Comparison of ENCODE assay signal across 20 cellular contexts in the genomic region with DNA sequence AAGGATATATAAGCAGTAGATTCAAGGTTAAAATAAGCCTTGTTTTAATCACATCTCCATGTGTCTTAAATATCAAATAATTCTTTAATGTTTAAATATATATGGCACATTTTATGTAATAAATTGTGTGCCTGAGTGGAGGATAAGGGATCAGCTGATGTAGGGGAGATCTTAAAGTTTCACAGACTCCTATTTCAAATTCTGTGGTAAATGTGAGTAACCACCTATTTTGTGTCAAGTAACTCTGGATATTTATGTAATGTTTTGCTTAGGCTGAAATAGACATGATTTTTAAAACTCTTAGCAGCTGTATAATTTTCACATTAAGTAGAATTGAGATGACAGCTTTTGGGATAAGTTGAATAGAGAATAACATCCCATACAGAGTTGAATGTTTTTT. TPM values are rescaled to one million over a fixed set of nuclear protein-coding genes. Genes with fewer than 3 reads are reported as not detected.
DNase-seq lines count a peak whose midpoint lies in the region; ATAC-seq, FAIRE-seq and TF ChIP-seq lines count a peak whose summit lies in the region.
"Had no signal": no experiment of that assay in that cellular context is flagged by ENCODE, and none has a peak within 500 bp of the region (broad histone marks: within the 10 kb centered on the region; RNA-seq: fewer than 3 reads in every experiment).

No MANE protein-coding gene starts in this region.

- H3K27ac ChIP-seq in mammary epithelial cell (ENCODE audit: insufficient read depth, low read depth, low read length) (peak overlapping the region; percentile 25), breast epithelium (no peak overlapping the region), keratinocyte (ENCODE audit: control insufficient read depth, insufficient read depth, low read length) (no peak overlapping the region), GM23338 (ENCODE audit: low read depth) (no peak overlapping the region)
- H3K27ac ChIP-seq: 22Rv1, cardiac muscle cell had no signal

- no peak overlapping the region for H3K4me3 ChIP-seq in mammary epithelial cell (replicated peaks in 1 of 3; ENCODE audit: insufficient read depth in 1 of 3, low read depth in 2 of 3, low read length in 3 of 3)
- H3K4me3 ChIP-seq in breast epithelium = no peak overlapping the region
- H3K4me3 ChIP-seq in astrocyte of the spinal cord (ENCODE audit: low read depth, low read length) = no peak overlapping the region
- no peak overlapping the region for H3K4me3 ChIP-seq in keratinocyte (ENCODE audit: control insufficient read depth in 2 of 3, extremely low read depth in 1 of 3, insufficient read depth in 2 of 3, low read depth in 1 of 3, low read length in 3 of 3)
- no peak overlapping the region for H3K4me3 ChIP-seq in GM23338
- H3K4me3 ChIP-seq: cardiac muscle cell, skin epidermis had no signal

- dilution Hi-C loops in mammary epithelial cell (cut with HindIII; ENCODE audit: low sequenced_read_pairs) = no loop called here
- dilution Hi-C loops in keratinocyte (cut with MboI; ENCODE audit: extremely low pct_ligation_motif_present, low sequenced_read_pairs) = no loop called here

- H3K9me2 ChIP-seq in GM23338 (ENCODE audit: insufficient read depth) = no peaks in the 10 kb centered on the region

- no peak overlapping the region for H3K9ac ChIP-seq in mammary epithelial cell (ENCODE audit: insufficient read depth, low read length)
- H3K9ac ChIP-seq in keratinocyte (ENCODE audit: control insufficient read depth, extremely low read depth, insufficient read depth, low read length) = no peak overlapping the region

- no peaks in the 10 kb centered on the region for H3K36me3 Mint-ChIP-seq in GM23338 (ENCODE audit: low read depth)
- H3K36me3 Mint-ChIP-seq: activated naive CD8-positive, alpha-beta T cell treated with anti-CD3 and anti-CD28 coated beads, Interleukin-2, amount 10 ng/mL, durations not matched to agents 7 days and 5 days; mesothelial cell of epicardium; T-cell had no signal

- no peaks in the 10 kb centered on the region for H3K27me3 Mint-ChIP-seq in GM23338 (ENCODE audit: insufficient read depth, low read depth, poor library complexity)
- H3K27me3 Mint-ChIP-seq: activated naive CD8-positive, alpha-beta T cell treated with anti-CD3 and anti-CD28 coated beads, Interleukin-2, amount 10 ng/mL, durations not matched to agents 7 days and 5 days; progenitor cell of endocrine pancreas; stimulated activated naive CD8-positive, alpha-beta T cell treated with anti-CD3 and anti-CD28 coated beads, Interleukin-15, Interleukin-2, amounts not matched to agents 100 ng/mL and 50 ng/mL, for 24 hours; T-cell; type B pancreatic cell had no signal

- peak overlapping the region; percentile 76 for H3K4me2 ChIP-seq in mammary epithelial cell (ENCODE audit: insufficient read depth, low read depth, low read length)
- H3K4me2 ChIP-seq in keratinocyte (ENCODE audit: control insufficient read depth, extremely low read depth, insufficient read depth, low read depth, low read length) = peak overlapping the region; percentile 22
- H3K4me2 ChIP-seq in GM23338 = no peak overlapping the region

- no peak overlapping the region for H3K4me3 Mint-ChIP-seq in GM23338
- H3K4me3 Mint-ChIP-seq: mesothelial cell of epicardium; stimulated activated naive CD8-positive, alpha-beta T cell treated with anti-CD3 and anti-CD28 coated beads, Interleukin-15, Interleukin-2, amounts not matched to agents 100 ng/mL and 50 ng/mL, for 24 hours; T-cell; type B pancreatic cell had no signal

- H3K9me1 ChIP-seq in keratinocyte (ENCODE audit: control insufficient read depth, extremely low read depth, insufficient read depth, low read length) = no peaks in the 10 kb centered on the region

- H3K4me1 Mint-ChIP-seq in GM23338 = no peaks in the 10 kb centered on the region

- intact Hi-C loops in mammary epithelial cell (cut with micrococcal nuclease) = loop anchor here (1.0 to 2.0 kb wide), 6 partner anchors 26 to 167 kb away; partner anchors contain the start of gene ITGA2
- intact Hi-C loops in breast epithelium (cut with DNase I; ENCODE audit: low total_unique reads) = loop anchor here (10.0 kb wide), 1 partner anchor 147 kb away; no protein-coding TSS in a partner anchor

- H3K4me1 ChIP-seq in mammary epithelial cell (ENCODE audit: insufficient read depth, low read length) = peaks cover 49% of the 10 kb centered on the region
- no peaks in the 10 kb centered on the region for H3K4me1 ChIP-seq in breast epithelium
- H3K4me1 ChIP-seq in keratinocyte (ENCODE audit: control insufficient read depth, extremely low read depth, insufficient read depth, low read length) = peaks cover 48% of the 10 kb centered on the region
- no peaks in the 10 kb centered on the region for H3K4me1 ChIP-seq in GM23338 (ENCODE audit: insufficient read depth)

- CTCF ChIA-PET in mammary epithelial cell (lab: Charles Lee; ENCODE audit: low non-redundant PET) = interaction anchor here (0.5 to 0.8 kb wide), 4 partner anchors 9 to 148 kb away, joined by 3 to 9 read pairs (median 4); no protein-coding TSS in a partner anchor

- H3K36me3 ChIP-seq in mammary epithelial cell (ENCODE audit: insufficient read depth, low read length) (no peaks in the 10 kb centered on the region), breast epithelium (no peaks in the 10 kb centered on the region), keratinocyte (ENCODE audit: control insufficient read depth in 2 of 2, extremely low read depth in 1 of 2, insufficient read depth in 2 of 2, low read length in 2 of 2) (no peaks in the 10 kb centered on the region), GM23338 (ENCODE audit: insufficient read depth) (no peaks in the 10 kb centered on the region)
- H3K36me3 ChIP-seq: BE2C, cardiac muscle cell had no signal

- in situ Hi-C loops in mammary epithelial cell (cut with MboI; ENCODE audit: low sequenced_read_pairs in 2 of 2) = loop anchor here (10.0 to 25.0 kb wide), 3 partner anchors 97 to 1264 kb away; no protein-coding TSS in a partner anchor
- in situ Hi-C loops in astrocyte of the spinal cord (cut with HindIII; ENCODE audit: low sequenced_read_pairs) = no loop called here

- H3F3A ChIP-seq in GM23338 (replicated peaks; ENCODE audit: low read depth) = no peaks in the 10 kb centered on the region

- no peaks in the 10 kb centered on the region for H3K9me3 ChIP-seq in mammary epithelial cell (replicated peaks; ENCODE audit: insufficient read depth, low read length)
- H3K9me3 ChIP-seq in breast epithelium = no peaks in the 10 kb centered on the region
- H3K9me3 ChIP-seq in keratinocyte (ENCODE audit: control insufficient read depth, low read depth, low read length) = no peaks in the 10 kb centered on the region
- H3K9me3 ChIP-seq: BE2C, Caco-2 had no signal

- no peak for TF ChIP-seq CTCF in mammary epithelial cell (conservative IDR thresholded peaks at IDR 0.05 in 1 of 2, IDR thresholded peaks at IDR 0.05 in 1 of 2; ENCODE audit: extremely low read depth in 1 of 2, insufficient read depth in 1 of 2, low read depth in 1 of 2, low read length in 2 of 2)
- TF ChIP-seq CTCF in breast epithelium (IDR thresholded peaks at IDR 0.05) = no peak
- no peak for TF ChIP-seq CTCF in astrocyte of the spinal cord (IDR thresholded peaks at IDR 0.05; ENCODE audit: low read depth, low read length)
- no peak for TF ChIP-seq CTCF in keratinocyte (optimal IDR thresholded peaks at IDR 0.05 in 1 of 3, IDR thresholded peaks at IDR 0.05 in 1 of 3, conservative IDR thresholded peaks at IDR 0.05 in 1 of 3; ENCODE audit: extremely low read depth in 1 of 3, insufficient read depth in 2 of 3, low read length in 3 of 3)
- TF ChIP-seq CTCF in GM23338 (conservative IDR thresholded peaks at IDR 0.05; ENCODE audit: low read depth in 2 of 2) = no peak

- H3K27me3 ChIP-seq in mammary epithelial cell (ENCODE audit: insufficient read depth, low read length) (no peaks in the 10 kb centered on the region), breast epithelium (no peaks in the 10 kb centered on the region), keratinocyte (ENCODE audit: control insufficient read depth, extremely low read depth, insufficient read depth, low read length) (no peaks in the 10 kb centered on the region), GM23338 (ENCODE audit: insufficient read depth) (no peaks in the 10 kb centered on the region)
- H3K27me3 ChIP-seq: BE2C, cardiac muscle cell had no signal

- ATAC-seq in GM19467 (IDR thresholded peaks at IDR 0.05; ENCODE audit: unreplicated experiment) = no peak
- ATAC-seq in GM23338 = no peak
- no peak for ATAC-seq in GM19351 (IDR thresholded peaks at IDR 0.05; ENCODE audit: unreplicated experiment)

- TF ChIP-seq POLR2A in breast epithelium (IDR thresholded peaks at IDR 0.05) = no peak

- H3K9me3 Mint-ChIP-seq in GM23338 = no peaks in the 10 kb centered on the region
- H3K9me3 Mint-ChIP-seq: activated naive CD8-positive, alpha-beta T cell treated with anti-CD3 and anti-CD28 coated beads, Interleukin-2, amount 10 ng/mL, durations not matched to agents 7 days and 5 days; stimulated activated naive CD8-positive, alpha-beta T cell treated with anti-CD3 and anti-CD28 coated beads, Interleukin-15, Interleukin-2, amounts not matched to agents 100 ng/mL and 50 ng/mL, for 24 hours; T-cell had no signal

- H2AFZ ChIP-seq in mammary epithelial cell (ENCODE audit: low read depth, low read length) (no peak overlapping the region), keratinocyte (ENCODE audit: control insufficient read depth, low read length) (no peak overlapping the region), GM23338 (no peak overlapping the region)

- no peak for FAIRE-seq in keratinocyte (lab: Jason Lieb, UNC)

- BruUV-seq in mammary epithelial cell (replicated peaks; lab: Mats Ljungman, UMichigan) = no TSS peak

- H3K79me2 ChIP-seq in mammary epithelial cell (ENCODE audit: insufficient read depth, low read length) = no peaks in the 10 kb centered on the region
- H3K79me2 ChIP-seq in keratinocyte (ENCODE audit: control insufficient read depth, insufficient read depth, low read length) = no peaks in the 10 kb centered on the region
- H3K79me2 ChIP-seq in GM23338 (replicated peaks; ENCODE audit: insufficient read depth) = no peaks in the 10 kb centered on the region

- peak; percentile 26 for DNase-seq in mammary epithelial cell
- DNase-seq in breast epithelium (ENCODE audit: low spot score in 2 of 2) = no peak
- peak; percentile 36 for DNase-seq in astrocyte of the spinal cord (ENCODE audit: low read depth, low spot score)
- no peak for DNase-seq in keratinocyte (ENCODE audit: low read depth, low spot score)
- no peak for DNase-seq in T1000 (lab: John Stamatoyannopoulos, UW)
- DNase-seq in GM23338 (ENCODE audit: low spot score) = no peak
- DNase-seq: NCI-H524 treated with DMSO at 0.1 percent for 48 hours had no signal

- H3K27ac Mint-ChIP-seq in GM23338 = no peak overlapping the region
- H3K27ac Mint-ChIP-seq: mesothelial cell of epicardium; progenitor cell of endocrine pancreas; stimulated activated naive CD8-positive, alpha-beta T cell treated with anti-CD3 and anti-CD28 coated beads, Interleukin-15, Interleukin-2, amounts not matched to agents 100 ng/mL and 50 ng/mL, for 24 hours; type B pancreatic cell had no signal

- no peaks in the 10 kb centered on the region for H4K20me1 ChIP-seq in mammary epithelial cell (ENCODE audit: insufficient read depth, low read length)
- H4K20me1 ChIP-seq in keratinocyte (ENCODE audit: control insufficient read depth, extremely low read depth, insufficient read depth, low read length) = no peaks in the 10 kb centered on the region
- H4K20me1 ChIP-seq in GM23338 (replicated peaks; ENCODE audit: insufficient read depth) = no peaks in the 10 kb centered on the region

RNA-seq across cellular contexts. Expression of gene ITGA2, which starts 41.3 kb away (rescaled TPM):
- total RNA-seq in mammary epithelial cell = 100 to 1,000 TPM; 191 to 204 TPM
- 86.5 TPM for polyA plus RNA-seq in mammary epithelial cell
- polyA minus RNA-seq in mammary epithelial cell = 266 TPM
- 10 to 100 TPM in 2 of 3 donors, under 1 TPM in 1; 0.80 to 33.7 (median 11.8) TPM for total RNA-seq in breast epithelium
- polyA plus RNA-seq in keratinocyte = 75.4 to 112 TPM (median 107 TPM) in 3 replicates
- 8.1 TPM for polyA plus RNA-seq in keratinocyte (2011; ENCODE audit: low read depth)
- polyA plus RNA-seq in keratinocyte (2011; cell fraction: cytosol; rRNA removed) = 14.3 and 31.7 TPM in 2 replicates
- 139 and 168 TPM in 2 replicates for polyA plus RNA-seq in keratinocyte (2011; cell fraction: nucleus; rRNA removed)
- polyA plus RNA-seq in keratinocyte (2012; ENCODE audit: low replicate concordance) = 21.1 and 96.1 TPM in 2 replicates
- polyA minus RNA-seq in keratinocyte = 143 to 270 TPM (median 175 TPM) in 3 replicates
- 71.6 TPM for polyA minus RNA-seq in keratinocyte (2011; cell fraction: cytosol; rRNA and poly(A)+ RNA removed)
- polyA minus RNA-seq in keratinocyte (2011; cell fraction: nucleus; rRNA and poly(A)+ RNA removed) = 267 and 529 TPM in 2 replicates
- 6.2 and 7.1 TPM in 2 replicates for total RNA-seq in GM23338 (2014; rRNA removed; shearing (Covaris generic))
- polyA plus RNA-seq in GM23338 (2016; fragmentation: Nextera tagmentation; extraction: Ambion mirVana) = 1.9 and 2.6 TPM in 2 replicates

Comparison
In these comparisons a context has a peak if more than half of its experiments do, and no peak if none do; other contexts are left out.
1. DNase-seq: peak in mammary epithelial cell (single experiment) and astrocyte of the spinal cord (single experiment); none in breast epithelium (0 of 2), keratinocyte (single experiment), T1000 (single experiment) and GM23338 (single experiment).
2. RNA of gene ITGA2, which starts 41.3 kb away (total RNA-seq): 191 to 204 TPM in mammary epithelial cell; 0.80 to 33.7 TPM in breast epithelium and 6.2 to 7.1 TPM in GM23338; every median in the first group is over 4 times any median in the second.